In the genomic region with DNA sequence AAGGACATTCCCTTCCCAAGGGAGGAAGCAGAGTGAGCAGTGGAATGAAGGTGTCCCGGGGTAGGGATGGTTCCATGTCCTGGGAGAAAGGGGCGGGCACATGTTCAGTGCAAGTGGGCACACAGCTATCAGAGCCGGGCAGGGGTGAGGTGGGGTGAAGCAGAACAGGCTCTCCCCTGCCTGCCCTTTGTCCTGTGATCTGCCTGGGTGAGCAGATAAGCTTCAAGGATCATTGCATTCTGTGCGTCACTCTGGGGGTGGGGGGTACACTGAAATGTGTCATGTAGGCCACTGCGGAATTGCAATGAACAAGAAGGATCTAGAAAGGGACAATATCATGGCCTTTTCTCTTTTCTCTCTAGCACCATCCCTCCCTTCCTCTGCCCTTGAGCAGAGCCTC, we compare ENCODE assay signal across 22 cellular contexts.
"Had no signal": no experiment of that assay in that cellular context is flagged by ENCODE, and none has a peak within 500 bp of the region (broad histone marks: within the 10 kb centered on the region; RNA-seq: fewer than 3 reads in every experiment).

No MANE protein-coding gene starts in this region.

- H3K4me3 Mint-ChIP-seq: activated CD4-positive, alpha-beta T cell treated with anti-CD3 and anti-CD28 coated beads, Interleukin-2, amount 10 ng/mL, durations not matched to agents 24 days and 14 days; activated naive CD4-positive, alpha-beta T cell treated with anti-CD3 and anti-CD28 coated beads, Interleukin-2, amount 50 U/mL, for 24 hours; activated T-helper 17 cell treated with anti-CD3 and anti-CD28 coated beads, Interleukin-2, amount 50 U/mL, for 72 hours; brain; central memory CD8-positive, alpha-beta T cell; effector memory CD8-positive, alpha-beta T cell; natural killer cell; WTC11 had no signal

- H3K9me3 Mint-ChIP-seq: activated CD4-positive, alpha-beta T cell treated with anti-CD3 and anti-CD28 coated beads, Interleukin-2, amount 10 ng/mL, durations not matched to agents 24 days and 14 days; activated naive CD4-positive, alpha-beta T cell treated with anti-CD3 and anti-CD28 coated beads, Interleukin-2, amount 50 U/mL, for 24 hours; activated T-helper 17 cell treated with anti-CD3 and anti-CD28 coated beads, Interleukin-2, amount 50 U/mL, for 72 hours; brain; central memory CD8-positive, alpha-beta T cell; effector memory CD8-positive, alpha-beta T cell; natural killer cell; WTC11 had no signal

- H3K36me3 Mint-ChIP-seq: activated naive CD4-positive, alpha-beta T cell treated with anti-CD3 and anti-CD28 coated beads, Interleukin-2, amount 50 U/mL, for 24 hours; brain; natural killer cell; WTC11 had no signal

- H3K27ac Mint-ChIP-seq: activated CD4-positive, alpha-beta T cell treated with anti-CD3 and anti-CD28 coated beads, Interleukin-2, amount 10 ng/mL, durations not matched to agents 24 days and 14 days; activated naive CD4-positive, alpha-beta T cell treated with anti-CD3 and anti-CD28 coated beads, Interleukin-2, amount 50 U/mL, for 24 hours; activated T-helper 17 cell treated with anti-CD3 and anti-CD28 coated beads, Interleukin-2, amount 50 U/mL, for 72 hours; brain; effector memory CD8-positive, alpha-beta T cell; natural killer cell; WTC11 had no signal

- H3K9ac ChIP-seq: SK-N-SH had no signal

- ATAC-seq: activated T-helper 17 cell treated with anti-CD3 and anti-CD28 coated beads, Interleukin-2, amount 50 U/mL, for 72 hours; effector memory CD8-positive, alpha-beta T cell; gastroesophageal sphincter; left cardiac atrium; natural killer cell; WTC11 had no signal

- H3K27ac ChIP-seq: epithelial cell of prostate, gastroesophageal sphincter, stomach, tibial artery had no signal

- H3K4me1 ChIP-seq: gastroesophageal sphincter, stomach, tibial artery had no signal

- H3K4me3 ChIP-seq: gastroesophageal sphincter, stomach, tibial artery had no signal

- H3K4me2 ChIP-seq: SK-N-SH had no signal

- H3K4me1 Mint-ChIP-seq: activated CD4-positive, alpha-beta T cell treated with anti-CD3 and anti-CD28 coated beads, Interleukin-2, amount 10 ng/mL, durations not matched to agents 24 days and 14 days; activated naive CD4-positive, alpha-beta T cell treated with anti-CD3 and anti-CD28 coated beads, Interleukin-2, amount 50 U/mL, for 24 hours; activated T-helper 17 cell treated with anti-CD3 and anti-CD28 coated beads, Interleukin-2, amount 50 U/mL, for 72 hours; central memory CD8-positive, alpha-beta T cell; natural killer cell had no signal

- DNase-seq: activated CD4-positive, alpha-beta T cell treated with anti-CD3 and anti-CD28 coated beads, Interleukin-2, amount 10 ng/mL, durations not matched to agents 24 days and 14 days; activated CD8-positive, alpha-beta memory T cell treated with anti-CD3 and anti-CD28 coated beads for 24 hours; amniotic stem cell; cortex of kidney; effector memory CD8-positive, alpha-beta T cell; hippocampal formation; left cardiac atrium; natural killer cell; occipital lobe; SK-N-SH; stimulated activated CD4-positive, alpha-beta T cell treated with anti-CD3 and anti-CD28 coated beads, Interleukin-15, amount 100 ng/mL, for 24 hours; stimulated activated CD4-positive, alpha-beta T cell treated with anti-CD3 and anti-CD28 coated beads, Interleukin-4, amount 100 ng/mL, for 24 hours; stomach; T-helper 1 cell; tibial artery had no signal

- H3K36me3 ChIP-seq: gastroesophageal sphincter, stomach, tibial artery had no signal

- H3K9me3 ChIP-seq: gastroesophageal sphincter, SK-N-SH, stomach, tibial artery had no signal
